ENCODE assay signal across 15 cellular contexts in genomic region chr17:43044024-43044423, GRCh38. TPM values are rescaled to one million over a fixed set of nuclear protein-coding genes. Genes with fewer than 3 reads are reported as not detected.
DNase-seq lines count a peak whose midpoint lies in the region; ATAC-seq and TF ChIP-seq lines count a peak whose summit lies in the region.
"Had no signal": no experiment of that assay in that cellular context is flagged by ENCODE, and none has a peak within 500 bp of the region (broad histone marks: within the 10 kb centered on the region; RNA-seq: fewer than 3 reads in every experiment).

No MANE protein-coding gene starts in this region.

- intact Hi-C loops in cardiac septum (cut with DNase I) (no loop called here), heart left ventricle (cut with DNase I) (loop anchor here in 1 of 10 donors (10.0 kb wide), 1 partner anchor 51 kb away; no protein-coding TSS in a partner anchor)

- DNase-seq in cardiac septum (ENCODE audit: low spot score) (peak; percentile 24), heart left ventricle (no peak), T-helper 17 cell (no peak), endodermal cell (no peak), NCI-H146 treated with DMSO at 0.1 percent for 48 hours (lab: John Stamatoyannopoulos, UW; ENCODE audit: unreplicated experiment) (no peak)
- no peak for DNase-seq in stimulated activated CD4-positive, alpha-beta T cell treated with anti-CD3 and anti-CD28 coated beads, Interleukin-15, amount 100 ng/mL, for 24 hours
- DNase-seq: AML-193; Caco-2; CD4-positive, alpha-beta T cell; GOT3; H7 had no signal

- no peak for ATAC-seq in heart left ventricle
- ATAC-seq in T-helper 17 cell: no peak
- no peak for ATAC-seq in GM21717 (IDR thresholded peaks at IDR 0.05; ENCODE audit: unreplicated experiment)
- ATAC-seq: A549 had no signal

- H3K4me1 Mint-ChIP-seq in T-helper 17 cell (no peaks in the 10 kb centered on the region), endodermal cell (peaks cover 44% of the 10 kb centered on the region)

- H3K27me3 ChIP-seq in heart left ventricle (no peaks in the 10 kb centered on the region), endodermal cell (ENCODE audit: control insufficient read depth, insufficient read depth, low read length, poor library complexity, severe bottlenecking) (no peaks in the 10 kb centered on the region)

- H3K36me3 Mint-ChIP-seq in T-helper 17 cell (ENCODE audit: low read depth) (no peaks in the 10 kb centered on the region), endodermal cell (ENCODE audit: low read depth) (peaks cover 17% of the 10 kb centered on the region)

- H3K4me1 ChIP-seq in heart left ventricle (no peaks in the 10 kb centered on the region), endodermal cell (ENCODE audit: control insufficient read depth, insufficient read depth, low read length) (peaks cover 14% of the 10 kb centered on the region)
- H3K4me1 ChIP-seq: A549, Caco-2 had no signal

- H3K27me3 Mint-ChIP-seq in T-helper 17 cell: no peaks in the 10 kb centered on the region
- no peaks in the 10 kb centered on the region for H3K27me3 Mint-ChIP-seq in endodermal cell (ENCODE audit: insufficient read depth)
- H3K27me3 Mint-ChIP-seq: CD4-positive, alpha-beta T cell had no signal

- peaks cover 0 to 2% (median 0%) of the 10 kb centered on the region in 9 donors for H3K36me3 ChIP-seq in heart left ventricle
- H3K36me3 ChIP-seq in endodermal cell (ENCODE audit: control insufficient read depth, insufficient read depth, low read length): peaks cover 11% of the 10 kb centered on the region

- H3K27ac Mint-ChIP-seq in T-helper 17 cell: peak overlapping the region; percentile 19
- peak overlapping the region; percentile 3 for H3K27ac Mint-ChIP-seq in endodermal cell
- H3K27ac Mint-ChIP-seq: CD4-positive, alpha-beta T cell had no signal

- H3K9me3 ChIP-seq in heart left ventricle (no peaks in the 10 kb centered on the region), T-helper 17 cell (ENCODE audit: control insufficient read depth, low read length, poor library complexity, severe bottlenecking) (no peaks in the 10 kb centered on the region), endodermal cell (ENCODE audit: control insufficient read depth, low read length) (no peaks in the 10 kb centered on the region)
- H3K9me3 ChIP-seq: A549, Caco-2 had no signal

- H3K4me3 Mint-ChIP-seq in T-helper 17 cell: no peak overlapping the region
- no peak overlapping the region for H3K4me3 Mint-ChIP-seq in endodermal cell
- H3K4me3 Mint-ChIP-seq: CD4-positive, alpha-beta T cell had no signal

- H3K27ac ChIP-seq in heart left ventricle (no peak overlapping the region), endodermal cell (ENCODE audit: low read depth, low read length) (no peak overlapping the region)
- H3K27ac ChIP-seq: 22Rv1, A549, C4-2B had no signal

- no peak overlapping the region for H3K9ac ChIP-seq in endodermal cell (ENCODE audit: extremely low read depth, low read length, poor library complexity, severe bottlenecking)

- H3K9me3 Mint-ChIP-seq in endodermal cell: no peaks in the 10 kb centered on the region
- H3K9me3 Mint-ChIP-seq: CD4-positive, alpha-beta T cell had no signal

- TF ChIP-seq CTCF in heart left ventricle (IDR thresholded peaks at IDR 0.05): no peak
- TF ChIP-seq CTCF in endodermal cell (conservative IDR thresholded peaks at IDR 0.05): no peak

- H3K4me3 ChIP-seq in heart left ventricle (no peak overlapping the region), endodermal cell (ENCODE audit: low read length) (no peak overlapping the region)
- H3K4me3 ChIP-seq: A549 had no signal

- 88 to 96% (median 93%) methylated on average over 4 of the region's 4 CpGs for WGBS in heart left ventricle, 4 donors
- WGBS in endodermal cell (ENCODE audit: insufficient coverage in 1 of 2, insufficient read length in 1 of 2), 2 experiments: 93 to 95% methylated on average over 3 to 4 of the region's 4 CpGs

- TF ChIP-seq POLR2A in heart left ventricle (IDR thresholded peaks at IDR 0.05): no peak

RNA-seq across cellular contexts. Expression of gene RND2, which starts 19.0 kb away (rescaled TPM):
- 0.89 TPM for total RNA-seq in cardiac septum
- 1 to 10 TPM in 2 of 9 donors, under 1 TPM in 7; 0.29 to 1.6 (median 0.56) TPM for total RNA-seq in heart left ventricle
- polyA plus RNA-seq in heart left ventricle: under 1 TPM; 0.10 to 0.95 TPM
- total RNA-seq in T-helper 17 cell: 1 to 10 TPM in 1 of 2 donors, under 1 TPM in 1; 0.12 to 1.1 TPM
- total RNA-seq in endodermal cell: 10 to 100 TPM; 36.1 to 55.5 TPM
- polyA plus RNA-seq in endodermal cell (2013, experiment 1 of 2): 85.1 TPM
- polyA plus RNA-seq in endodermal cell (2013, experiment 2 of 2): 79.7 TPM

RNA-seq across cellular contexts. Expression of gene VAT1, which starts 21.8 kb away (rescaled TPM):
- total RNA-seq in cardiac septum (81.3 TPM), heart left ventricle (100 to 1,000 TPM in 5 of 9 donors, 10 to 100 TPM in 4; 69.7 to 138 (median 108) TPM), T-helper 17 cell (10 to 100 TPM; 26.0 to 29.3 TPM), endodermal cell (100 to 1,000 TPM; 306 to 402 TPM)
- polyA plus RNA-seq in heart left ventricle: 10 to 100 TPM; 64.5 to 91.2 TPM
- 281 TPM for polyA plus RNA-seq in endodermal cell (2013, experiment 1 of 2)
- polyA plus RNA-seq in endodermal cell (2013, experiment 2 of 2): 251 TPM

RNA-seq across cellular contexts. Expression of gene IFI35, which starts 37.4 kb away (rescaled TPM):
- total RNA-seq in cardiac septum (13.7 TPM), heart left ventricle (10 to 100 TPM in 8 of 9 donors, 1 to 10 TPM in 1; 8.4 to 66.7 (median 11.9) TPM), T-helper 17 cell (10 to 100 TPM; 23.1 to 23.8 TPM), endodermal cell (1 to 10 TPM; 3.0 to 5.1 TPM)
- polyA plus RNA-seq in heart left ventricle: 10 to 100 TPM in 1 of 2 donors, 1 to 10 TPM in 1; 9.2 to 12.5 TPM
- polyA plus RNA-seq in endodermal cell (2013, experiment 1 of 2): 1.8 TPM
- 1.2 TPM for polyA plus RNA-seq in endodermal cell (2013, experiment 2 of 2)

RNA-seq across cellular contexts. Expression of gene RPL27, which starts 45.8 kb away (rescaled TPM):
- total RNA-seq in cardiac septum (536 TPM), heart left ventricle (100 to 1,000 TPM; 477 to 796 (median 664) TPM), T-helper 17 cell (1,000 to 10,000 TPM; 1,342 to 1,395 TPM), endodermal cell (1,000 to 10,000 TPM; 1,077 to 1,196 TPM)
- polyA plus RNA-seq in heart left ventricle: 1,000 to 10,000 TPM; 1,976 to 2,590 TPM
- 1,840 TPM for polyA plus RNA-seq in endodermal cell (2013, experiment 1 of 2)
- polyA plus RNA-seq in endodermal cell (2013, experiment 2 of 2): 1,865 TPM

Comparison
In these comparisons a context has a peak if more than half of its experiments do, and no peak if none do; other contexts are left out.
1. RNA of gene RND2, which starts 19.0 kb away (total RNA-seq): 36.1 to 55.5 TPM in endodermal cell; 0.12 to 1.1 TPM in T-helper 17 cell, 0.89 TPM in cardiac septum (single experiment) and 0.29 to 1.6 TPM in heart left ventricle; every median in the first group is over 10 times any median in the second.